In genomic region chr6:37359034-37359433, GRCh38 we compare ENCODE assay signal across 1 cellular context.
TF ChIP-seq lines count a peak whose summit lies in the region.

No MANE protein-coding gene starts in this region.

TF ChIP-seq in HepG2, 621 proteins besides CTCF, POLR2A, EP300 and RAD21 (continued from another document):
- TF ChIP-seq PRDM10 (CRISPR knock-in tag; IDR thresholded peaks at IDR 0.05; ENCODE audit: low read depth) (no peak), ZNF142 (CRISPR knock-in tag; IDR thresholded peaks at IDR 0.05) (no peak)
TF ChIP-seq in HepG2: peak in this region for 0.
